ENCODE assay signal across 8 cellular contexts in genomic region chr6:131807321-131807643, GRCh38. TPM values are rescaled to one million over a fixed set of nuclear protein-coding genes. Genes with fewer than 3 reads are reported as not detected.
DNase-seq lines count a peak whose midpoint lies in the region; ATAC-seq and TF ChIP-seq lines count a peak whose summit lies in the region.

No MANE protein-coding gene starts in this region.

- in situ Hi-C loops in gastrocnemius medialis (cut with MboI; ENCODE audit: low sequenced_read_pairs in 4 of 4), result no loop called here

- no peak for DNase-seq in SK-N-MC (ENCODE audit: low read depth, low spot score)
- no peak for DNase-seq in fibroblast of the aortic adventitia (ENCODE audit: low read depth)
- no peak for DNase-seq in gastrocnemius medialis
- DNase-seq in glomerular visceral epithelial cell (ENCODE audit: extremely low spot score), result no peak
- DNase-seq in AG08396 (ENCODE audit: low spot score), result no peak
- no peak for DNase-seq in NCI-H226

- TF ChIP-seq CTCF in fibroblast of the aortic adventitia (IDR thresholded peaks at IDR 0.05; ENCODE audit: insufficient read depth, low read length) (no peak), gastrocnemius medialis (IDR thresholded peaks at IDR 0.05 in 4 of 5, conservative IDR thresholded peaks at IDR 0.05 in 1 of 5) (no peak)

- H3K4me3 ChIP-seq in SK-N-MC, result peak overlapping the region; percentile 81
- H3K4me3 ChIP-seq in fibroblast of the aortic adventitia (ENCODE audit: low read depth, low read length), result peak overlapping the region; percentile 67
- H3K4me3 ChIP-seq in gastrocnemius medialis, result peak overlapping the region; percentile 55 to 74 (median 65)

- intact Hi-C loops in gastrocnemius medialis (cut with DNase I; ENCODE audit: low total_unique reads), result loop anchor here (2.0 kb wide), 1 partner anchor 178 kb away; the partner anchor contains the start of gene MED23

- H3K27ac ChIP-seq in SK-N-MC, result no peak overlapping the region
- H3K27ac ChIP-seq in gastrocnemius medialis, result peak overlapping the region; percentile 61 to 84 (median 76)

- peaks cover 0 to 7% of the 10 kb centered on the region in 2 donors for H3K4me1 ChIP-seq in gastrocnemius medialis

- no peak for TF ChIP-seq POLR2A in gastrocnemius medialis (IDR thresholded peaks at IDR 0.05)

- peak; percentile 9 for ATAC-seq in GM18873 (IDR thresholded peaks at IDR 0.05; ENCODE audit: low FRiP score, unreplicated experiment)
- ATAC-seq in gastrocnemius medialis, result no peak
- no peak for ATAC-seq in HG03565 (IDR thresholded peaks at IDR 0.05; ENCODE audit: unreplicated experiment)

- H3K36me3 ChIP-seq in SK-N-MC (ENCODE audit: insufficient read depth, low read length), result no peaks in the 10 kb centered on the region
- H3K36me3 ChIP-seq in gastrocnemius medialis, result no peaks in the 10 kb centered on the region

- H3K9ac ChIP-seq in SK-N-MC (ENCODE audit: insufficient read length), result peak overlapping the region; percentile 61

- H3K27me3 ChIP-seq in gastrocnemius medialis, result no peaks in the 10 kb centered on the region

- H3K9me3 ChIP-seq in SK-N-MC (ENCODE audit: low read depth, low read length) (no peaks in the 10 kb centered on the region), gastrocnemius medialis (no peaks in the 10 kb centered on the region)

RNA-seq across cellular contexts. Expression of gene ENPP1, which starts 0.5 kb away (rescaled TPM):
- total RNA-seq in fibroblast of the aortic adventitia (ENCODE audit: low replicate concordance) (5.6 and 7.4 TPM in 2 replicates), gastrocnemius medialis (1 to 10 TPM; 3.1 to 5.0 (median 4.0) TPM)
